ENCODE assay signal across 21 cellular contexts in the genomic region with DNA sequence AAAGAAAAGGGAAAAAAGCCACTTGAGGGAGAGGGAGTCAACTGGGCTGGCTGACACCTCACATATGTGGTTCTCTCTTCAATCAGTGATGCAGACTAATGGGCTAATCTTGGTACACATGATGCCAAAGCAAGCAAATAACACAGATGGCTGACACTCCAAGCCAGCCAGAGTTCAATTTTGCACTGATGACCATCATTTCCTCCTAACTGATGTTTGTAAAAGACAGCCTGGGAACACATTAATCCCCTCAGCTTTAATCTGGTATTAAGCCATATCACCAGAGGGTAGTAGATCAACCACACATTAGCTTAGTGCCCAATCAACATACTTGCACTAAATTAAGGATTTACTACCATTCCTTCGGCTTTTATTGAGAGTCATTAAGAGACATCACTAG. TPM values are rescaled to one million over a fixed set of nuclear protein-coding genes. Genes with fewer than 3 reads are reported as not detected.
DNase-seq lines count a peak whose midpoint lies in the region; ATAC-seq, FAIRE-seq and TF ChIP-seq lines count a peak whose summit lies in the region.
"Had no signal": no experiment of that assay in that cellular context is flagged by ENCODE, and none has a peak within 500 bp of the region (broad histone marks: within the 10 kb centered on the region; RNA-seq: fewer than 3 reads in every experiment).

No MANE protein-coding gene starts in this region.

- TSS peak; percentile 19 for BruUV-seq in Panc1 (replicated peaks; lab: Mats Ljungman, UMichigan)

- WGBS in gastroesophageal sphincter (ENCODE audit: low coverage in 1 of 2), 2 donors = 59 to 78% methylated on average over 1 of the region's 1 CpG

- peak; percentile 52 for DNase-seq in NCI-H1694 (lab: John Stamatoyannopoulos, UW)
- DNase-seq in NCI-H1694 treated with DMSO at 0.1 percent for 48 hours (lab: John Stamatoyannopoulos, UW) = no peak
- DNase-seq in Panc1 (ENCODE audit: low read depth, low spot score) = no peak
- DNase-seq in tibial artery = peak in 1 of 2 donors; percentile 16
- no peak for DNase-seq in HTR-8/SVneo (ENCODE audit: insufficient read length, low spot score)
- DNase-seq in NCI-H1105 treated with DMSO at 0.1 percent for 48 hours (lab: John Stamatoyannopoulos, UW) = no peak
- no peak for DNase-seq in ascending aorta (ENCODE audit: low spot score in 2 of 2)
- DNase-seq: activated CD4-positive, alpha-beta T cell treated with anti-CD3 and anti-CD28 coated beads, Interleukin-2, amount 10 ng/mL, durations not matched to agents 24 days and 14 days; activated CD8-positive, alpha-beta memory T cell treated with anti-CD3 and anti-CD28 coated beads, Interleukin-2, amount 10 ng/mL, durations not matched to agents 7 days and 5 days; effector memory CD4-positive, alpha-beta T cell; glutamatergic neuron; GM23248; NCI-H1417 treated with DMSO at 0.1 percent for 48 hours; NCI-H774; occipital lobe; retina; stimulated activated CD4-positive, alpha-beta T cell treated with anti-CD3 and anti-CD28 coated beads, Interleukin-12 subunit alpha, Interleukin-12 subunit beta, amount 100 ng/mL, for 4 hours; stimulated activated CD4-positive, alpha-beta T cell treated with anti-CD3 and anti-CD28 coated beads, Interleukin-4, amount 100 ng/mL, for 4 hours; transverse colon had no signal

- TF ChIP-seq CTCF in Panc1 (IDR thresholded peaks at IDR 0.05) = no peak
- TF ChIP-seq CTCF in gastroesophageal sphincter (IDR thresholded peaks at IDR 0.05) = no peak
- no peak for TF ChIP-seq CTCF in tibial artery (IDR thresholded peaks at IDR 0.05)
- no peak for TF ChIP-seq CTCF in ascending aorta (IDR thresholded peaks at IDR 0.05)

- no peaks in the 10 kb centered on the region for H3K27me3 ChIP-seq in Panc1 (ENCODE audit: control insufficient read depth, insufficient read depth, low read length)
- no peaks in the 10 kb centered on the region for H3K27me3 ChIP-seq in gastroesophageal sphincter
- no peaks in the 10 kb centered on the region for H3K27me3 ChIP-seq in tibial artery
- H3K27me3 ChIP-seq in ascending aorta = no peaks in the 10 kb centered on the region
- H3K27me3 ChIP-seq: body of pancreas, transverse colon had no signal

- POLR2A ChIA-PET in Panc1 (lab: Charles Lee) = no interaction called here

- intact Hi-C loops in Panc1 (cut with micrococcal nuclease; ENCODE audit: unreplicated experiment) = no loop called here
- intact Hi-C loops in tibial artery (cut with DNase I; ENCODE audit: low total_unique reads) = no loop called here
- intact Hi-C loops in ascending aorta (cut with DNase I) = no loop called here

- peaks cover 13% of the 10 kb centered on the region for H3K36me3 ChIP-seq in Panc1 (ENCODE audit: control insufficient read depth, insufficient read depth, low read length)
- peaks cover 0 to 38% of the 10 kb centered on the region in 2 donors for H3K36me3 ChIP-seq in gastroesophageal sphincter
- peaks cover 33 to 38% (median 37%) of the 10 kb centered on the region in 3 donors for H3K36me3 ChIP-seq in tibial artery
- H3K36me3 ChIP-seq in ascending aorta = peaks cover 35 to 36% of the 10 kb centered on the region in 2 donors

- H3K27ac ChIP-seq in Panc1 (ENCODE audit: low read length) (no peak overlapping the region), gastroesophageal sphincter (peak overlapping the region; percentile 51 to 95 (median 81)), tibial artery (peak overlapping the region; percentile 92 to 95), ascending aorta (no peak overlapping the region)
- H3K27ac ChIP-seq: body of pancreas, GM23248 had no signal

- H3K4me3 ChIP-seq in Panc1 (ENCODE audit: low read depth in 2 of 2, low read length in 2 of 2) (no peak overlapping the region), gastroesophageal sphincter (no peak overlapping the region), tibial artery (no peak overlapping the region), ascending aorta (no peak overlapping the region)
- H3K4me3 ChIP-seq: body of pancreas, GM23248, transverse colon had no signal

- H3K9me3 ChIP-seq in Panc1 (ENCODE audit: control insufficient read depth, insufficient read depth, low read depth, low read length) = no peaks in the 10 kb centered on the region
- H3K9me3 ChIP-seq in gastroesophageal sphincter = no peaks in the 10 kb centered on the region
- no peaks in the 10 kb centered on the region for H3K9me3 ChIP-seq in tibial artery
- no peaks in the 10 kb centered on the region for H3K9me3 ChIP-seq in ascending aorta
- H3K9me3 ChIP-seq: body of pancreas, transverse colon had no signal

- ATAC-seq in Panc1 (no peak), gastroesophageal sphincter (no peak)
- ATAC-seq: activated CD8-positive, alpha-beta memory T cell treated with anti-CD3 and anti-CD28 coated beads, Interleukin-2, amount 10 ng/mL, durations not matched to agents 7 days and 5 days; body of pancreas had no signal

- no peak for TF ChIP-seq POLR2A in gastroesophageal sphincter (IDR thresholded peaks at IDR 0.05)

- CTCF ChIA-PET in Panc1 (lab: Charles Lee) = no interaction called here

- TF ChIP-seq EP300 in gastroesophageal sphincter (IDR thresholded peaks at IDR 0.05) = no peak

- H3K4me1 ChIP-seq in Panc1 (ENCODE audit: control insufficient read depth, insufficient read depth, low read length) (peaks cover 8% of the 10 kb centered on the region), gastroesophageal sphincter (peaks cover 11 to 49% (median 21%) of the 10 kb centered on the region in 3 donors), tibial artery (peaks cover 0 to 34% (median 25%) of the 10 kb centered on the region in 4 donors), ascending aorta (peaks cover 0 to 14% of the 10 kb centered on the region in 2 donors)

- FAIRE-seq in HTR-8/SVneo (lab: Jason Lieb, UNC) = no peak

- in situ Hi-C loops in Panc1 (cut with HindIII; ENCODE audit: low pct_unique_long_range_greater_than_20kb, low sequenced_read_pairs) = no loop called here

RNA-seq across cellular contexts. Expression of gene VPS72, which starts 2.8 kb away (rescaled TPM):
- total RNA-seq in Panc1 (2021; ENCODE audit: unreplicated experiment) = 71.5 TPM
- polyA plus RNA-seq in Panc1 (2012; ENCODE audit: insufficient read length) = 63.8 TPM
- 10 to 100 TPM; 46.4 to 82.0 (median 66.5) TPM for total RNA-seq in gastroesophageal sphincter
- 33.6 TPM for total RNA-seq in ascending aorta

RNA-seq across cellular contexts. Expression of gene PIP5K1A, which starts 11.1 kb away (rescaled TPM):
- total RNA-seq in Panc1 (2021; ENCODE audit: unreplicated experiment) = 78.9 TPM
- 41.9 TPM for polyA plus RNA-seq in Panc1 (2012; ENCODE audit: insufficient read length)
- total RNA-seq in gastroesophageal sphincter = 10 to 100 TPM; 42.8 to 80.1 (median 49.9) TPM
- total RNA-seq in ascending aorta = 36.5 TPM

RNA-seq across cellular contexts. Expression of gene TMOD4, which starts 11.4 kb away (rescaled TPM):
- total RNA-seq in Panc1 (2021; ENCODE audit: unreplicated experiment) (0.80 TPM), gastroesophageal sphincter (1 to 10 TPM in 1 of 4 donors, not detected in 3; 2.2 TPM), ascending aorta (not detected)
- 0.56 TPM for polyA plus RNA-seq in Panc1 (2012; ENCODE audit: insufficient read length)
- total RNA-seq: GM23248, occipital lobe, transverse colon had no signal
- polyA plus RNA-seq: GM23248 had no signal

RNA-seq across cellular contexts. Expression of gene SCNM1, which starts 21.3 kb away (rescaled TPM):
- total RNA-seq in Panc1 (2021; ENCODE audit: unreplicated experiment) (36.5 TPM), gastroesophageal sphincter (10 to 100 TPM; 18.7 to 32.0 (median 25.6) TPM), ascending aorta (27.4 TPM)
- polyA plus RNA-seq in Panc1 (2012; ENCODE audit: insufficient read length) = 45.2 TPM

RNA-seq across cellular contexts. Expression of gene LYSMD1, which starts 21.5 kb away (rescaled TPM):
- total RNA-seq in Panc1 (2021; ENCODE audit: unreplicated experiment) (5.1 TPM), gastroesophageal sphincter (10 to 100 TPM; 14.0 to 28.6 (median 14.4) TPM), ascending aorta (0.85 TPM)
- polyA plus RNA-seq in Panc1 (2012; ENCODE audit: insufficient read length) = 6.5 TPM

Comparison
In these comparisons a context has a peak if more than half of its experiments do, and no peak if none do; other contexts are left out.
1. H3K27ac ChIP-seq: peak in gastroesophageal sphincter (4 of 4) and tibial artery (2 of 2); none in Panc1 (single experiment) and ascending aorta (0 of 2).